ENCODE assay signal across 1 cellular context in genomic region chr3:3170998-3171397, GRCh38.
TF ChIP-seq lines count a peak whose summit lies in the region.

No MANE protein-coding gene starts in this region.

TF ChIP-seq in H1, 55 proteins besides CTCF, POLR2A, EP300 and RAD21 (continued from another document):
- TF ChIP-seq RNF2 (IDR thresholded peaks at IDR 0.05; ENCODE audit: borderline replicate concordance, low read depth, low read length, missing control alignments, poor library complexity, severe bottlenecking), result no peak
- no peak for TF ChIP-seq MAFK (IDR thresholded peaks at IDR 0.05; ENCODE audit: low read depth, low read length)
- no peak for TF ChIP-seq SP2 (IDR thresholded peaks at IDR 0.05; ENCODE audit: low read length)
TF ChIP-seq in H1: peak in this region for 0.
